21 cellular contexts compared by ENCODE assay signal in genomic region chr7:113283861-113284260, GRCh38.
DNase-seq lines count a peak whose midpoint lies in the region; ATAC-seq and TF ChIP-seq lines count a peak whose summit lies in the region.
"Had no signal": no experiment of that assay in that cellular context is flagged by ENCODE, and none has a peak within 500 bp of the region (broad histone marks: within the 10 kb centered on the region; RNA-seq: fewer than 3 reads in every experiment).

No MANE protein-coding gene starts in this region.

- peak; percentile 55 for DNase-seq in ELR (ENCODE audit: low read depth)
- peak; percentile 50 for DNase-seq in NCI-H226
- DNase-seq in choroid plexus epithelial cell (ENCODE audit: low read depth): peak; percentile 68
- DNase-seq in non-pigmented ciliary epithelial cell (ENCODE audit: low read depth): peak; percentile 9
- DNase-seq in NCI-H446 treated with DMSO at 0.1 percent for 48 hours (lab: John Stamatoyannopoulos, UW): no peak
- no peak for DNase-seq in natural killer cell
- DNase-seq: activated B cell treated with CpG ODN at 0.5 μM for 24 hours; activated CD4-positive, alpha-beta memory T cell treated with anti-CD3 and anti-CD28 coated beads, Interleukin-2, amount 10 ng/mL, durations not matched to agents 7 days and 5 days; COR-L47; esophagus squamous epithelium; heart left ventricle; left ventricle myocardium inferior; NCI-H1930; Peyer's patch; stimulated activated CD4-positive, alpha-beta T cell treated with anti-CD3 and anti-CD28 coated beads, Interleukin-4, amount 100 ng/mL, for 1 hour; transverse colon had no signal

- H3K27me3 Mint-ChIP-seq in natural killer cell (ENCODE audit: low read depth in 2 of 2): no peaks in the 10 kb centered on the region
- H3K27me3 Mint-ChIP-seq: activated B cell treated with CpG ODN at 0.5 μM for 24 hours had no signal

- H3K36me3 Mint-ChIP-seq in natural killer cell: no peaks in the 10 kb centered on the region

- H3K4me3 Mint-ChIP-seq in natural killer cell: no peak overlapping the region
- H3K4me3 Mint-ChIP-seq: activated B cell treated with CpG ODN at 0.5 μM for 24 hours; activated CD4-positive, alpha-beta memory T cell treated with anti-CD3 and anti-CD28 coated beads, Interleukin-2, amount 10 ng/mL, durations not matched to agents 7 days and 5 days; stimulated activated naive CD8-positive, alpha-beta T cell treated with anti-CD3 and anti-CD28 coated beads, Interleukin-15, Interleukin-2, amounts not matched to agents 100 ng/mL and 50 ng/mL, for 24 hours; T-helper 2 cell treated with Interferon-gamma antibody and Interleukin-4, amounts not matched to agents 5 μg/mL and 100 μg/mL, for 36 hours had no signal

- peaks cover 7 to 9% of the 10 kb centered on the region in 2 donors for H3K9me3 Mint-ChIP-seq in natural killer cell
- H3K9me3 Mint-ChIP-seq: activated B cell treated with CpG ODN at 0.5 μM for 24 hours; activated CD4-positive, alpha-beta memory T cell treated with anti-CD3 and anti-CD28 coated beads, Interleukin-2, amount 10 ng/mL, durations not matched to agents 7 days and 5 days; stimulated activated naive CD8-positive, alpha-beta T cell treated with anti-CD3 and anti-CD28 coated beads, Interleukin-15, Interleukin-2, amounts not matched to agents 100 ng/mL and 50 ng/mL, for 24 hours; T-helper 2 cell treated with Interferon-gamma antibody and Interleukin-4, amounts not matched to agents 5 μg/mL and 100 μg/mL, for 36 hours had no signal

- intact Hi-C loops in natural killer cell (cut with micrococcal nuclease): no loop called here

- H3K27ac Mint-ChIP-seq in natural killer cell: no peak overlapping the region
- H3K27ac Mint-ChIP-seq: activated B cell treated with CpG ODN at 0.5 μM for 24 hours; activated CD4-positive, alpha-beta memory T cell treated with anti-CD3 and anti-CD28 coated beads, Interleukin-2, amount 10 ng/mL, durations not matched to agents 7 days and 5 days; stimulated activated naive CD8-positive, alpha-beta T cell treated with anti-CD3 and anti-CD28 coated beads, Interleukin-15, Interleukin-2, amounts not matched to agents 100 ng/mL and 50 ng/mL, for 24 hours; T-helper 2 cell treated with Interferon-gamma antibody and Interleukin-4, amounts not matched to agents 5 μg/mL and 100 μg/mL, for 36 hours had no signal

- ATAC-seq in natural killer cell: no peak
- ATAC-seq in GM21576 (IDR thresholded peaks at IDR 0.05; ENCODE audit: unreplicated experiment): no peak
- no peak for ATAC-seq in GM19328 (IDR thresholded peaks at IDR 0.05; ENCODE audit: unreplicated experiment)
- ATAC-seq: heart left ventricle had no signal

- H3K4me3 ChIP-seq in choroid plexus epithelial cell (ENCODE audit: low read depth, low read length): no peak overlapping the region
- H3K4me3 ChIP-seq: ascending aorta, esophagus squamous epithelium, heart left ventricle, left ventricle myocardium inferior, Peyer's patch, transverse colon had no signal

- TF ChIP-seq CTCF in choroid plexus epithelial cell (conservative IDR thresholded peaks at IDR 0.05; ENCODE audit: low read depth, low read length): no peak
- TF ChIP-seq CTCF in natural killer cell (IDR thresholded peaks at IDR 0.05): no peak

- no peaks in the 10 kb centered on the region for H3K4me1 Mint-ChIP-seq in natural killer cell
- H3K4me1 Mint-ChIP-seq: activated B cell treated with CpG ODN at 0.5 μM for 24 hours; activated CD4-positive, alpha-beta memory T cell treated with anti-CD3 and anti-CD28 coated beads, Interleukin-2, amount 10 ng/mL, durations not matched to agents 7 days and 5 days had no signal

Comparison
In these comparisons a context has a peak if more than half of its experiments do, and no peak if none do; other contexts are left out.
1. DNase-seq: peak in ELR (single experiment), NCI-H226 (single experiment), choroid plexus epithelial cell (single experiment) and non-pigmented ciliary epithelial cell (single experiment); none in NCI-H446 treated with DMSO at 0.1 percent for 48 hours (single experiment) and natural killer cell (single experiment).